25 cellular contexts compared by ENCODE assay signal in genomic region chr15:29012097-29012496, GRCh38.
"Had no signal": no experiment of that assay in that cellular context is flagged by ENCODE, and none has a peak within 500 bp of the region (broad histone marks: within the 10 kb centered on the region; RNA-seq: fewer than 3 reads in every experiment).

No MANE protein-coding gene starts in this region.

- DNase-seq: left colon; left lung; lower lobe of right lung; mammary epithelial cell; mesenchymal stem cell; naive thymus-derived CD8-positive, alpha-beta T cell; ovary; stimulated activated CD4-positive, alpha-beta T cell treated with anti-CD3 and anti-CD28 coated beads, Interleukin-12 subunit alpha, Interleukin-12 subunit beta, amount 100 ng/mL, for 4 hours; stimulated activated CD4-positive, alpha-beta T cell treated with anti-CD3 and anti-CD28 coated beads, Interleukin-15, amount 100 ng/mL, for 24 hours; stimulated activated CD4-positive, alpha-beta T cell treated with anti-CD3 and anti-CD28 coated beads, Interleukin-2, amount 100 ng/mL, for 24 hours; stimulated activated CD4-positive, alpha-beta T cell treated with anti-CD3 and anti-CD28 coated beads, Interleukin-4, amount 100 ng/mL, for 1 hour; stimulated activated naive B cell treated with anti-CD40 and anti-IgM and Interleukin-4, amounts not matched to agents 10 μg/mL and 1 μg/mL and 100 μg/mL, for 72 hours; stimulated activated naive CD8-positive, alpha-beta T cell treated with anti-CD3 and anti-CD28 coated beads, Interleukin-15, Interleukin-2, amounts not matched to agents 100 U/mL and 50 U/mL, for 24 hours; stomach; testis; thyroid gland; transverse colon; upper lobe of left lung had no signal

- H3K4me3 ChIP-seq: hepatocyte, left lung, lower lobe of right lung, ovary, right atrium auricular region, skin epidermis, stomach, testis, thyroid gland, transverse colon, upper lobe of left lung, vagina had no signal

- H3K36me3 ChIP-seq: left lung, lower lobe of right lung, ovary, right atrium auricular region, stomach, thyroid gland, transverse colon, upper lobe of left lung, vagina had no signal

- H3K27me3 Mint-ChIP-seq: naive thymus-derived CD8-positive, alpha-beta T cell; progenitor cell of endocrine pancreas had no signal

- H3K4me3 Mint-ChIP-seq: stimulated activated naive B cell treated with anti-CD40 and anti-IgM and Interleukin-4, amounts not matched to agents 10 μg/mL and 1 μg/mL and 100 μg/mL, for 72 hours had no signal

- H3K4me1 Mint-ChIP-seq: stimulated activated naive B cell treated with anti-CD40 and anti-IgM and Interleukin-4, amounts not matched to agents 10 μg/mL and 1 μg/mL and 100 μg/mL, for 72 hours had no signal

- H3K79me2 ChIP-seq: hepatocyte had no signal

- ATAC-seq: left colon; left lung; lower lobe of right lung; naive thymus-derived CD8-positive, alpha-beta T cell; sciatic nerve; stimulated activated naive B cell treated with anti-CD40 and anti-IgM and Interleukin-4, amounts not matched to agents 10 μg/mL and 1 μg/mL and 100 μg/mL, for 72 hours; stimulated activated naive CD8-positive, alpha-beta T cell treated with anti-CD3 and anti-CD28 coated beads, Interleukin-15, Interleukin-2, amounts not matched to agents 100 U/mL and 50 U/mL, for 24 hours had no signal

- H3K27ac ChIP-seq: hepatocyte, left lung, lower lobe of right lung, ovary, right atrium auricular region, skin epidermis, stomach, testis, thyroid gland, transverse colon, upper lobe of left lung, vagina had no signal

- H3K9me3 ChIP-seq: left lung, lower lobe of right lung, ovary, right atrium auricular region, stomach, testis, thyroid gland, transverse colon, upper lobe of left lung, vagina had no signal

- H3K4me2 ChIP-seq: hepatocyte had no signal

- H2AFZ ChIP-seq: hepatocyte had no signal

- FAIRE-seq: keratinocyte had no signal

- H3K4me1 ChIP-seq: left lung, lower lobe of right lung, right atrium auricular region, testis, thyroid gland, transverse colon, upper lobe of left lung, vagina had no signal

- H3K9me3 Mint-ChIP-seq: naive thymus-derived CD8-positive, alpha-beta T cell had no signal

- H3K36me3 Mint-ChIP-seq: stimulated activated naive B cell treated with anti-CD40 and anti-IgM and Interleukin-4, amounts not matched to agents 10 μg/mL and 1 μg/mL and 100 μg/mL, for 72 hours had no signal

- H3K27me3 ChIP-seq: hepatocyte, left lung, ovary, right atrium auricular region, stomach, testis, thyroid gland, transverse colon, upper lobe of left lung, vagina had no signal

- H3K27ac Mint-ChIP-seq: progenitor cell of endocrine pancreas; stimulated activated naive B cell treated with anti-CD40 and anti-IgM and Interleukin-4, amounts not matched to agents 10 μg/mL and 1 μg/mL and 100 μg/mL, for 72 hours had no signal
